11 cellular contexts compared by ENCODE assay signal in genomic region chr14:38256358-38256840, GRCh38. TPM values are rescaled to one million over a fixed set of nuclear protein-coding genes. Genes with fewer than 3 reads are reported as not detected.
A peak's percentile ranks its signal among the peaks of the same experiment; 100 is the strongest.
DNase-seq lines count a peak whose midpoint lies in the region; ATAC-seq and TF ChIP-seq lines count a peak whose summit lies in the region.
"Had no signal": no experiment of that assay in that cellular context is flagged by ENCODE, and none has a peak within 500 bp of the region (broad histone marks: within the 10 kb centered on the region; RNA-seq: fewer than 3 reads in every experiment).

No MANE protein-coding gene starts in this region.

- H3K4me3 Mint-ChIP-seq in activated CD4-positive, alpha-beta T cell treated with anti-CD3 and anti-CD28 coated beads, Interleukin-2, amount 10 ng/mL, durations not matched to agents 24 days and 14 days = peak overlapping the region; percentile 54

- intact Hi-C loops in activated CD4-positive, alpha-beta T cell treated with anti-CD3 and anti-CD28 coated beads, Interleukin-2, amount 10 ng/mL, durations not matched to agents 24 days and 14 days (cut with micrococcal nuclease) = no loop called here
- intact Hi-C loops in right lobe of liver (cut with DNase I) (no loop called here), head of caudate nucleus (cut with DNase I) (no loop called here)

- no peak for TF ChIP-seq POLR2A in right lobe of liver (IDR thresholded peaks at IDR 0.05)

- H3K9me3 Mint-ChIP-seq in activated CD4-positive, alpha-beta T cell treated with anti-CD3 and anti-CD28 coated beads, Interleukin-2, amount 10 ng/mL, durations not matched to agents 24 days and 14 days = peaks cover 2% of the 10 kb centered on the region

- H3K4me3 ChIP-seq in right lobe of liver (no peak overlapping the region), thoracic aorta (peak overlapping the region; percentile 67)

- no peak overlapping the region for H3K27ac Mint-ChIP-seq in activated CD4-positive, alpha-beta T cell treated with anti-CD3 and anti-CD28 coated beads, Interleukin-2, amount 10 ng/mL, durations not matched to agents 24 days and 14 days

- H3K27me3 ChIP-seq in right lobe of liver = no peaks in the 10 kb centered on the region
- no peaks in the 10 kb centered on the region for H3K27me3 ChIP-seq in thoracic aorta (replicated peaks; ENCODE audit: insufficient read depth)

- peak in 2 of 4 donors; percentile 11 to 18 for TF ChIP-seq CTCF in right lobe of liver (IDR thresholded peaks at IDR 0.05)
- TF ChIP-seq CTCF in thoracic aorta (IDR thresholded peaks at IDR 0.05) = no peak

- peaks cover 0 to 6% (median 0%) of the 10 kb centered on the region in 4 donors for H3K4me1 ChIP-seq in right lobe of liver
- no peaks in the 10 kb centered on the region for H3K4me1 ChIP-seq in thoracic aorta (ENCODE audit: control insufficient read depth in 1 of 2, low read depth in 2 of 2)

- H3K27me3 Mint-ChIP-seq in activated CD4-positive, alpha-beta T cell treated with anti-CD3 and anti-CD28 coated beads, Interleukin-2, amount 10 ng/mL, durations not matched to agents 24 days and 14 days = peaks cover 36% of the 10 kb centered on the region

- no peaks in the 10 kb centered on the region for H3K36me3 Mint-ChIP-seq in activated CD4-positive, alpha-beta T cell treated with anti-CD3 and anti-CD28 coated beads, Interleukin-2, amount 10 ng/mL, durations not matched to agents 24 days and 14 days (ENCODE audit: low read depth)

- WGBS in right lobe of liver (ENCODE audit: insufficient coverage, low coverage, low lambda C conversion rate, missing lambda C conversion rate) = 21% methylated on average over 13 of the region's 13 CpGs

- ATAC-seq in right lobe of liver (peak in 2 of 4 donors; percentile 68 to 79), thoracic aorta (ENCODE audit: insufficient number of reproducible peaks, low FRiP score, low read depth) (no peak), GM21723 (IDR thresholded peaks at IDR 0.05; ENCODE audit: unreplicated experiment) (no peak), HG03342 (IDR thresholded peaks at IDR 0.05; ENCODE audit: unreplicated experiment) (no peak)
- ATAC-seq: Panc1 had no signal

- DNase-seq in activated CD4-positive, alpha-beta T cell treated with anti-CD3 and anti-CD28 coated beads, Interleukin-2, amount 10 ng/mL, durations not matched to agents 24 days and 14 days = peak; percentile 59
- DNase-seq in activated CD4-positive, alpha-beta T cell treated with anti-CD3 and anti-CD28 coated beads, Interleukin-2, amount 50 U/mL, for 48 hours = no peak
- peak; percentile 99 for DNase-seq in dermis blood vessel endothelial cell
- peak in 1 of 3 donors; percentile 21 for DNase-seq in right lobe of liver
- DNase-seq in thoracic aorta (ENCODE audit: low spot score) = no peak
- DNase-seq in head of caudate nucleus = no peak
- DNase-seq: ACHN had no signal

- H3K27ac ChIP-seq in right lobe of liver = peak overlapping the region in 2 of 3 donors; percentile 52 to 63
- no peak overlapping the region for H3K27ac ChIP-seq in thoracic aorta

- peaks cover 4% of the 10 kb centered on the region for H3K4me1 Mint-ChIP-seq in activated CD4-positive, alpha-beta T cell treated with anti-CD3 and anti-CD28 coated beads, Interleukin-2, amount 10 ng/mL, durations not matched to agents 24 days and 14 days

- H3K36me3 ChIP-seq in right lobe of liver (no peaks in the 10 kb centered on the region), thoracic aorta (no peaks in the 10 kb centered on the region)

- H3K9me3 ChIP-seq in right lobe of liver = no peaks in the 10 kb centered on the region
- no peaks in the 10 kb centered on the region for H3K9me3 ChIP-seq in thoracic aorta

RNA-seq across cellular contexts. Expression of gene CLEC14A, which starts 0.5 kb away (rescaled TPM):
- total RNA-seq in activated CD4-positive, alpha-beta T cell treated with anti-CD3 and anti-CD28 coated beads, Interleukin-2, amount 10 ng/mL, durations not matched to agents 24 days and 14 days = not detected in 2 replicates
- total RNA-seq in dermis blood vessel endothelial cell (303 and 344 TPM in 2 replicates), right lobe of liver (10 to 100 TPM in 1 of 6 experiments, 1 to 10 TPM in 5; 3.2 to 11.6 (median 5.6) TPM), thoracic aorta (10 to 100 TPM; 22.2 to 31.4 TPM)
- total RNA-seq: HT1080 had no signal

RNA-seq across cellular contexts. Expression of gene SSTR1, which starts 48.7 kb away (rescaled TPM):
- total RNA-seq in activated CD4-positive, alpha-beta T cell treated with anti-CD3 and anti-CD28 coated beads, Interleukin-2, amount 10 ng/mL, durations not matched to agents 24 days and 14 days = not detected in 2 replicates
- total RNA-seq in dermis blood vessel endothelial cell (0.17 and 0.33 TPM in 2 replicates), right lobe of liver (1 to 10 TPM; 1.6 to 8.0 (median 4.0) TPM), thoracic aorta (under 1 TPM; 0.85 to 0.95 TPM)
- total RNA-seq: HT1080 had no signal

Comparison
In these comparisons a context has a peak if more than half of its experiments do, and no peak if none do; other contexts are left out.
1. DNase-seq: peak in activated CD4-positive, alpha-beta T cell treated with anti-CD3 and anti-CD28 coated beads, Interleukin-2, amount 10 ng/mL, durations not matched to agents 24 days and 14 days (single experiment) and dermis blood vessel endothelial cell (single experiment); none in activated CD4-positive, alpha-beta T cell treated with anti-CD3 and anti-CD28 coated beads, Interleukin-2, amount 50 U/mL, for 48 hours (0 of 2), thoracic aorta (single experiment) and head of caudate nucleus (0 of 42).
2. H3K27ac ChIP-seq: peak in right lobe of liver (2 of 3); none in thoracic aorta (0 of 2).